1 cellular context compared by ENCODE assay signal in the genomic region with DNA sequence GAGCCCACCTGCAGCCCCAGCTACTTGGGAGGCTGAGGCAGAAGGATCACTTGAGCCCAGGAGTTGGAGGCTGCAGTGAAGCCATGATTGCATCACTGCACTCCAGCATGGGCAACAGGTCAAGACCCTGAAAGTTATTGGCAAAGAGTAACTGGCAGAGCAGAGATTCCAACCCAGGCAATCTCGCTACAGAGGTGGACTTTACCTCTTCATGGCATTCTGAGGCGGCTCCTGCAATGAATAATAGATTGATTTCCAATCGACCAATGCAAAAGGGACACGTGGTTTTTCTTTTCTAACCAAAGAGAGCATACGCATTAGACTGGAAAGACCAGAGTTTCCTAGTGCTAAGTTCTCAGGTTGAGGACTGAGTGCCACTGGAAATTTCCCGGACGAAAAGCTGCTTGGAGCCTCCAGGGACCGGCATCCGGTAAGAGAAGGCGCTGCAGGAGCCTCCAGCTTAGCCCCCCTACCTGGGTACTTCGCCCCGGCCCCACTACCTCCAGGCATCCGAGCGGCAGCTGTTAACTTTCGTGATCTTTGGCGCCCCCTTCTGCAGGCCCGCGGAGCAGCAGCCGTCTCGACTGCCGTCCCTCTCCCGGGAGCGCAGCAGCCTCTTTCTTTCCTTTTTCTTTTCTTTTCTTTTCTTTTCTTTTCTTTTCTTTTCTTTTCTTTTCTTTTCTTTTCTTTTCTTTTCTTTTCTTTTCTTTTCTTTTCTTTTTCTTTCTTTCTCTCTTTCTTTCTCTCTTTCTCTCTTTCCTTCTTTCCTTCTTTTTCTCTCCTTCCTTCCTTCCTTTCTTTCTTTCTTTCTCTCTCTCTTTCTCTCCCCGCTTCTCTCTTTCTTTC.
TF ChIP-seq lines count a peak whose summit lies in the region.

No MANE protein-coding gene starts in this region.

TF ChIP-seq in HepG2, 621 proteins besides CTCF, POLR2A, EP300 and RAD21 (continued from another document and continues in another):
- TF ChIP-seq, protein P1, sequence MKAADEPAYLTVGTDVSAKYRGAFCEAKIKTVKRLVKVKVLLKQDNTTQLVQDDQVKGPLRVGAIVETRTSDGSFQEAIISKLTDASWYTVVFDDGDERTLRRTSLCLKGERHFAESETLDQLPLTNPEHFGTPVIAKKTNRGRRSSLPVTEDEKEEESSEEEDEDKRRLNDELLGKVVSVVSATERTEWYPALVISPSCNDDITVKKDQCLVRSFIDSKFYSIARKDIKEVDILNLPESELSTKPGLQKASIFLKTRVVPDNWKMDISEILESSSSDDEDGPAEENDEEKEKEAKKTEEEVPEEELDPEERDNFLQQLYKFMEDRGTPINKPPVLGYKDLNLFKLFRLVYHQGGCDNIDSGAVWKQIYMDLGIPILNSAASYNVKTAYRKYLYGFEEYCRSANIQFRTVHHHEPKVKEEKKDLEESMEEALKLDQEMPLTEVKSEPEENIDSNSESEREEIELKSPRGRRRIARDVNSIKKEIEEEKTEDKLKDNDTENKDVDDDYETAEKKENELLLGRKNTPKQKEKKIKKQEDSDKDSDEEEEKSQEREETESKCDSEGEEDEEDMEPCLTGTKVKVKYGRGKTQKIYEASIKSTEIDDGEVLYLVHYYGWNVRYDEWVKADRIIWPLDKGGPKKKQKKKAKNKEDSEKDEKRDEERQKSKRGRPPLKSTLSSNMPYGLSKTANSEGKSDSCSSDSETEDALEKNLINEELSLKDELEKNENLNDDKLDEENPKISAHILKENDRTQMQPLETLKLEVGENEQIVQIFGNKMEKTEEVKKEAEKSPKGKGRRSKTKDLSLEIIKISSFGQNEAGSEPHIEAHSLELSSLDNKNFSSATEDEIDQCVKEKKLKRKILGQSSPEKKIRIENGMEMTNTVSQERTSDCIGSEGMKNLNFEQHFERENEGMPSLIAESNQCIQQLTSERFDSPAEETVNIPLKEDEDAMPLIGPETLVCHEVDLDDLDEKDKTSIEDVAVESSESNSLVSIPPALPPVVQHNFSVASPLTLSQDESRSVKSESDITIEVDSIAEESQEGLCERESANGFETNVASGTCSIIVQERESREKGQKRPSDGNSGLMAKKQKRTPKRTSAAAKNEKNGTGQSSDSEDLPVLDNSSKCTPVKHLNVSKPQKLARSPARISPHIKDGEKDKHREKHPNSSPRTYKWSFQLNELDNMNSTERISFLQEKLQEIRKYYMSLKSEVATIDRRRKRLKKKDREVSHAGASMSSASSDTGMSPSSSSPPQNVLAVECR (CRISPR knock-in tag; IDR thresholded peaks at IDR 0.05; ENCODE audit: borderline replicate concordance): peak; percentile 48; the same call in 1 of the 2 replicates
- TF ChIP-seq, protein P2, sequence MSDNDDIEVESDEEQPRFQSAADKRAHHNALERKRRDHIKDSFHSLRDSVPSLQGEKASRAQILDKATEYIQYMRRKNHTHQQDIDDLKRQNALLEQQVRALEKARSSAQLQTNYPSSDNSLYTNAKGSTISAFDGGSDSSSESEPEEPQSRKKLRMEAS (IDR thresholded peaks at IDR 0.05): peak; percentile 38; the same call in 1 of the 2 replicates
- peak; percentile 67 for TF ChIP-seq ZNF501 (CRISPR knock-in tag; IDR thresholded peaks at IDR 0.05)
- 0 out of 2 replicates have a peak, but pooled peaks have one; percentile 19 for TF ChIP-seq TFAP4 (IDR thresholded peaks at IDR 0.05; ENCODE audit: borderline replicate concordance, low read depth)
- TF ChIP-seq ONECUT2 (CRISPR knock-in tag; IDR thresholded peaks at IDR 0.05): peak; percentile 59; the same call in 1 of the 2 replicates
- TF ChIP-seq SIN3A (IDR thresholded peaks at IDR 0.05; ENCODE audit: borderline replicate concordance, low read depth, low read length): no peak
- peak; percentile 37; the same call in 1 of the 2 replicates for TF ChIP-seq MYC (CRISPR knock-in tag; IDR thresholded peaks at IDR 0.05; ENCODE audit: borderline replicate concordance)
- TF ChIP-seq, protein P3, sequence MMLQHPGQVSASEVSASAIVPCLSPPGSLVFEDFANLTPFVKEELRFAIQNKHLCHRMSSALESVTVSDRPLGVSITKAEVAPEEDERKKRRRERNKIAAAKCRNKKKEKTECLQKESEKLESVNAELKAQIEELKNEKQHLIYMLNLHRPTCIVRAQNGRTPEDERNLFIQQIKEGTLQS (CRISPR knock-in tag; IDR thresholded peaks at IDR 0.05): peak; percentile 78
- TF ChIP-seq IKZF5 (CRISPR knock-in tag; IDR thresholded peaks at IDR 0.05): peak; percentile 40; the same call in 1 of the 2 replicates
- TF ChIP-seq, protein P4, sequence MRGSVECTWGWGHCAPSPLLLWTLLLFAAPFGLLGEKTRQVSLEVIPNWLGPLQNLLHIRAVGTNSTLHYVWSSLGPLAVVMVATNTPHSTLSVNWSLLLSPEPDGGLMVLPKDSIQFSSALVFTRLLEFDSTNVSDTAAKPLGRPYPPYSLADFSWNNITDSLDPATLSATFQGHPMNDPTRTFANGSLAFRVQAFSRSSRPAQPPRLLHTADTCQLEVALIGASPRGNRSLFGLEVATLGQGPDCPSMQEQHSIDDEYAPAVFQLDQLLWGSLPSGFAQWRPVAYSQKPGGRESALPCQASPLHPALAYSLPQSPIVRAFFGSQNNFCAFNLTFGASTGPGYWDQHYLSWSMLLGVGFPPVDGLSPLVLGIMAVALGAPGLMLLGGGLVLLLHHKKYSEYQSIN (CRISPR knock-in tag; IDR thresholded peaks at IDR 0.05; ENCODE audit: borderline replicate concordance): no peak
- TF ChIP-seq CEBPB (IDR thresholded peaks at IDR 0.05; ENCODE audit: borderline replicate concordance, low read depth, low read length): peak; percentile 92
- TF ChIP-seq SALL1 (CRISPR knock-in tag; IDR thresholded peaks at IDR 0.05): peak; percentile 47; the same call in 1 of the 2 replicates
- TF ChIP-seq STAG1 (CRISPR knock-in tag; IDR thresholded peaks at IDR 0.05): peak; percentile 85
- 0 out of 2 replicates have a peak, but pooled peaks have one; percentile 51 for TF ChIP-seq ZMYM2 (CRISPR knock-in tag; IDR thresholded peaks at IDR 0.05)
- TF ChIP-seq ZNF777 (CRISPR knock-in tag; IDR thresholded peaks at IDR 0.05): peak; percentile 40; the same call in 1 of the 2 replicates
- 0 out of 2 replicates have a peak, but pooled peaks have one; percentile 16 for TF ChIP-seq PHF8 (CRISPR knock-in tag; IDR thresholded peaks at IDR 0.05)
- TF ChIP-seq, protein P5, sequence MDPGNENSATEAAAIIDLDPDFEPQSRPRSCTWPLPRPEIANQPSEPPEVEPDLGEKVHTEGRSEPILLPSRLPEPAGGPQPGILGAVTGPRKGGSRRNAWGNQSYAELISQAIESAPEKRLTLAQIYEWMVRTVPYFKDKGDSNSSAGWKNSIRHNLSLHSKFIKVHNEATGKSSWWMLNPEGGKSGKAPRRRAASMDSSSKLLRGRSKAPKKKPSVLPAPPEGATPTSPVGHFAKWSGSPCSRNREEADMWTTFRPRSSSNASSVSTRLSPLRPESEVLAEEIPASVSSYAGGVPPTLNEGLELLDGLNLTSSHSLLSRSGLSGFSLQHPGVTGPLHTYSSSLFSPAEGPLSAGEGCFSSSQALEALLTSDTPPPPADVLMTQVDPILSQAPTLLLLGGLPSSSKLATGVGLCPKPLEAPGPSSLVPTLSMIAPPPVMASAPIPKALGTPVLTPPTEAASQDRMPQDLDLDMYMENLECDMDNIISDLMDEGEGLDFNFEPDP (CRISPR knock-in tag; conservative IDR thresholded peaks at IDR 0.05): no peak
- no peak for TF ChIP-seq POLR2AphosphoS5 (IDR thresholded peaks at IDR 0.05; ENCODE audit: low read depth, low read length)
- 0 out of 2 replicates have a peak, but pooled peaks have one; percentile 6 for TF ChIP-seq ATF2 (CRISPR knock-in tag; IDR thresholded peaks at IDR 0.05)
- peak; percentile 75; the same call in 1 of the 2 replicates for TF ChIP-seq KAT2B (IDR thresholded peaks at IDR 0.05; ENCODE audit: borderline replicate concordance, low read depth, low read length)
- TF ChIP-seq TSC22D2 (CRISPR knock-in tag; IDR thresholded peaks at IDR 0.05; ENCODE audit: borderline replicate concordance): 0 out of 2 replicates have a peak, but pooled peaks have one; percentile 34
- peak; percentile 82 for TF ChIP-seq ZMYM3 (CRISPR knock-in tag; IDR thresholded peaks at IDR 0.05)
- TF ChIP-seq ZNF770 (CRISPR knock-in tag; IDR thresholded peaks at IDR 0.05): peak; percentile 100
- no peak for TF ChIP-seq RCOR2 (CRISPR knock-in tag; IDR thresholded peaks at IDR 0.05)
- peak; percentile 96 for TF ChIP-seq XBP1 (CRISPR knock-in tag; IDR thresholded peaks at IDR 0.05)
- peak; percentile 20; the same call in 1 of the 2 replicates for TF ChIP-seq ZNF350 (CRISPR knock-in tag; IDR thresholded peaks at IDR 0.05; ENCODE audit: borderline replicate concordance, low read depth)
- TF ChIP-seq, protein P6, sequence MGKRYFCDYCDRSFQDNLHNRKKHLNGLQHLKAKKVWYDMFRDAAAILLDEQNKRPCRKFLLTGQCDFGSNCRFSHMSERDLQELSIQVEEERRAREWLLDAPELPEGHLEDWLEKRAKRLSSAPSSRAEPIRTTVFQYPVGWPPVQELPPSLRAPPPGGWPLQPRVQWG (CRISPR knock-in tag; IDR thresholded peaks at IDR 0.05; ENCODE audit: borderline replicate concordance, low read depth): no peak
- TF ChIP-seq ATF7 (IDR thresholded peaks at IDR 0.05): peak; percentile 40; the same call in 1 of the 2 replicates
- no peak for TF ChIP-seq ATF7 (CRISPR knock-in tag; IDR thresholded peaks at IDR 0.05)
- TF ChIP-seq LCORL (IDR thresholded peaks at IDR 0.05): no peak
- TF ChIP-seq LCORL (CRISPR knock-in tag; IDR thresholded peaks at IDR 0.05): 0 out of 2 replicates have a peak, but pooled peaks have one; percentile 44
- TF ChIP-seq DMAP1 (CRISPR knock-in tag; IDR thresholded peaks at IDR 0.05): 0 out of 2 replicates have a peak, but pooled peaks have one; percentile 44
- TF ChIP-seq PTBP1 (IDR thresholded peaks at IDR 0.05; ENCODE audit: low read depth, low read length, poor library complexity, severe bottlenecking): peak; percentile 32
- TF ChIP-seq ZNF776 (CRISPR knock-in tag; IDR thresholded peaks at IDR 0.05): 0 out of 2 replicates have a peak, but pooled peaks have one; percentile 28
